In genomic region chr20:25526446-25526845, GRCh38 we compare ENCODE assay signal across 23 cellular contexts. TPM values are rescaled to one million over a fixed set of nuclear protein-coding genes. Genes with fewer than 3 reads are reported as not detected.
DNase-seq lines count a peak whose midpoint lies in the region; ATAC-seq, FAIRE-seq and TF ChIP-seq lines count a peak whose summit lies in the region.
"Had no signal": no experiment of that assay in that cellular context is flagged by ENCODE, and none has a peak within 500 bp of the region (broad histone marks: within the 10 kb centered on the region; RNA-seq: fewer than 3 reads in every experiment).

No MANE protein-coding gene starts in this region.

- TF ChIP-seq EP300 in HepG2 (IDR thresholded peaks at IDR 0.05; ENCODE audit: low read depth in 2 of 2, low read length in 2 of 2) (no peak), HepG2 (CRISPR knock-in tag; IDR thresholded peaks at IDR 0.05; ENCODE audit: borderline replicate concordance) (no peak)

- CTCF ChIA-PET in HepG2 (lab: Yijun Ruan, JAX; ENCODE audit: low intra/inter-chr PET ratio, low total read pairs), result no interaction called here

- 0 out of 2 replicates have a peak overlapping the region, but pooled peaks have one; percentile 4 for H3K4me3 ChIP-seq in WI38 (ENCODE audit: low read depth, low read length)
- no peak overlapping the region for H3K4me3 ChIP-seq in HepG2 (replicated peaks in 1 of 3; ENCODE audit: insufficient read depth in 1 of 3, low read depth in 2 of 3, low read length in 3 of 3)
- peak overlapping the region; percentile 26 for H3K4me3 ChIP-seq in skeletal muscle satellite cell (ENCODE audit: low read length)
- H3K4me3 ChIP-seq: dorsolateral prefrontal cortex, left lung, Peyer's patch had no signal

- 91% methylated on average over 9 of the region's 9 CpGs for WGBS in HepG2 (ENCODE audit: low lambda C conversion rate)

- peaks cover 43% of the 10 kb centered on the region for H3K4me1 ChIP-seq in HepG2 (ENCODE audit: insufficient read depth, low read length)
- H3K4me1 ChIP-seq in skeletal muscle satellite cell (ENCODE audit: control insufficient read depth, insufficient read depth, low read length), result peaks cover 18% of the 10 kb centered on the region
- H3K4me1 ChIP-seq: left lung, Peyer's patch had no signal

- no peak for TF ChIP-seq RAD21 in HepG2 (CRISPR knock-in tag; IDR thresholded peaks at IDR 0.05)

- no peak overlapping the region for H2AFZ ChIP-seq in HepG2 (ENCODE audit: low read length)

- peak overlapping the region; percentile 50 for H3K27ac ChIP-seq in HepG2 (ENCODE audit: extremely low read length, insufficient read depth, low read length)
- H3K27ac ChIP-seq: HL-60, left lung, Peyer's patch had no signal

- peak overlapping the region; percentile 12; the same call in 1 of the 2 replicates for H3K9ac ChIP-seq in HepG2 (ENCODE audit: insufficient read depth, low read depth, low read length)
- no peak overlapping the region for H3K9ac ChIP-seq in skeletal muscle satellite cell (ENCODE audit: low read depth, low read length)

- DNase-seq in Caki2 (ENCODE audit: low read depth) (peak; percentile 13), HepG2 (ENCODE audit: low spot score) (no peak), DMS79 treated with DMSO at 0.1 percent for 48 hours (lab: John Stamatoyannopoulos, UW) (no peak), NCI-H82 (lab: John Stamatoyannopoulos, UW) (no peak)
- DNase-seq: activated CD8-positive, alpha-beta T cell treated with anti-CD3 and anti-CD28 coated beads for 36 hours; activated effector memory CD4-positive, alpha-beta T cell treated with Interleukin-2 at 50 U/mL for 16 hours; activated naive CD8-positive, alpha-beta T cell treated with anti-CD3 and anti-CD28 coated beads for 36 hours; Calu3; DND-41; left lung; midbrain; naive thymus-derived CD8-positive, alpha-beta T cell; NCI-H510A treated with DMSO at 0.1 percent for 48 hours; Peyer's patch; SIG-M5; stimulated activated CD4-positive, alpha-beta T cell treated with anti-CD3 and anti-CD28 coated beads, Interleukin-2, amount 100 ng/mL, for 48 hours had no signal

- peaks cover 6% of the 10 kb centered on the region for H4K20me1 ChIP-seq in HepG2 (ENCODE audit: insufficient read depth, low read length)

- TF ChIP-seq CTCF in WI38 (IDR thresholded peaks at IDR 0.05; ENCODE audit: low read depth, low read length), result no peak
- TF ChIP-seq CTCF in HepG2 (CRISPR knock-in tag; IDR thresholded peaks at IDR 0.05), result no peak

- no TSS peak for BruUV-seq in HepG2 (replicated peaks; lab: Mats Ljungman, UMichigan)

- POLR2A ChIA-PET in HepG2 (lab: Yijun Ruan, JAX), result interaction anchor here (0.6 to 2.8 kb wide), 11 partner anchors 11 to 96 kb away, joined by 3 to 36 read pairs (median 3); partner anchors contain the start of gene NINL

- no peaks in the 10 kb centered on the region for H3K9me3 ChIP-seq in HepG2 (ENCODE audit: low read length)
- H3K9me3 ChIP-seq in skeletal muscle satellite cell (replicated peaks; ENCODE audit: low read length), result no peaks in the 10 kb centered on the region
- H3K9me3 ChIP-seq: left lung, Peyer's patch had no signal

- ATAC-seq in HepG2 (peak; percentile 44), HG03571 (IDR thresholded peaks at IDR 0.05; ENCODE audit: unreplicated experiment) (no peak), GM21381 (IDR thresholded peaks at IDR 0.05; ENCODE audit: unreplicated experiment) (no peak)
- ATAC-seq: activated CD8-positive, alpha-beta T cell treated with anti-CD3 and anti-CD28 coated beads for 36 hours; naive thymus-derived CD8-positive, alpha-beta T cell had no signal

- peak overlapping the region; percentile 5; the same call in 1 of the 2 replicates for H3K4me2 ChIP-seq in HepG2 (ENCODE audit: low read depth, low read length)
- H3K4me2 ChIP-seq in skeletal muscle satellite cell (ENCODE audit: low read length), result peak overlapping the region; percentile 61

- peaks cover 25% of the 10 kb centered on the region for H3K79me2 ChIP-seq in HepG2 (ENCODE audit: insufficient read depth, low read length)

- H3K36me3 ChIP-seq in HepG2 (replicated peaks in 1 of 2; ENCODE audit: control insufficient read depth in 1 of 2, insufficient read depth in 2 of 2, low read length in 2 of 2) (peaks cover 14 to 28% of the 10 kb centered on the region in 2 experiments; a peak in 4 of 5 replicates), skeletal muscle satellite cell (ENCODE audit: insufficient read depth, low read length) (no peaks in the 10 kb centered on the region)
- H3K36me3 ChIP-seq: left lung, Peyer's patch had no signal

- no peak for TF ChIP-seq POLR2A in HepG2 (IDR thresholded peaks at IDR 0.05; ENCODE audit: insufficient read depth in 1 of 2, low read depth in 2 of 2, low read length in 2 of 2)

- H3K27me3 ChIP-seq in HepG2 (ENCODE audit: control insufficient read depth in 1 of 2, insufficient read depth in 2 of 2, low read length in 2 of 2) (no peaks in the 10 kb centered on the region), skeletal muscle satellite cell (ENCODE audit: control insufficient read depth, insufficient read depth, low read length) (no peaks in the 10 kb centered on the region)
- H3K27me3 ChIP-seq: dorsolateral prefrontal cortex, left lung, Peyer's patch had no signal

- in situ Hi-C loops in Caki2 (cut with HindIII; ENCODE audit: low pct_unique_long_range_greater_than_20kb, low sequenced_read_pairs) (no loop called here), HepG2 (cut with HindIII; ENCODE audit: extremely low pct_ligation_motif_present, low pct_unique_long_range_greater_than_20kb) (no loop called here)

- intact Hi-C loops in HepG2 (cut with micrococcal nuclease; ENCODE audit: unreplicated experiment), result loop anchor here (1.0 to 10.0 kb wide), 2 partner anchors 18 to 148 kb away; no protein-coding TSS in a partner anchor

- FAIRE-seq in HepG2 (lab: Jason Lieb, UNC), result no peak
- FAIRE-seq: endothelial cell of umbilical vein had no signal

TF ChIP-seq in HepG2, 621 proteins besides CTCF, POLR2A, EP300 and RAD21 (continues in another document):
- TF ChIP-seq MTF1 (CRISPR knock-in tag; IDR thresholded peaks at IDR 0.05) (no peak), ZNF792 (CRISPR knock-in tag; IDR thresholded peaks at IDR 0.05) (no peak), EZH2 (conservative IDR thresholded peaks at IDR 0.05; ENCODE audit: low read depth, low read length) (no peak), ZNF572 (CRISPR knock-in tag; IDR thresholded peaks at IDR 0.05) (0 out of 2 replicates have a peak, but pooled peaks have one; percentile 74), HCFC1 (IDR thresholded peaks at IDR 0.05; ENCODE audit: low read depth, low read length) (no peak), SRY (CRISPR knock-in tag; IDR thresholded peaks at IDR 0.05) (0 out of 2 replicates have a peak, but pooled peaks have one; percentile 34), ZNF280B (CRISPR knock-in tag; IDR thresholded peaks at IDR 0.05; ENCODE audit: borderline replicate concordance) (peak; percentile 36; the same call in 1 of the 2 replicates), GLI4 (CRISPR knock-in tag; IDR thresholded peaks at IDR 0.05; ENCODE audit: borderline replicate concordance) (no peak), ARNTL (CRISPR knock-in tag; IDR thresholded peaks at IDR 0.05) (no peak), ZFP62 (CRISPR knock-in tag; IDR thresholded peaks at IDR 0.05) (no peak), MAFG (CRISPR knock-in tag; IDR thresholded peaks at IDR 0.05) (no peak), ZFP82 (CRISPR knock-in tag; IDR thresholded peaks at IDR 0.05; ENCODE audit: borderline replicate concordance) (0 out of 2 replicates have a peak, but pooled peaks have one; percentile 42), ZNF782 (CRISPR knock-in tag; IDR thresholded peaks at IDR 0.05; ENCODE audit: borderline replicate concordance) (no peak)

RNA-seq across cellular contexts. Expression of gene NINL, which starts 58.9 kb away (rescaled TPM):
- 9.2 and 12.9 TPM in 2 replicates for total RNA-seq in Caki2 (2014; rRNA removed; shearing (Covaris generic); ENCODE audit: low replicate concordance)
- 23.3 and 34.3 TPM in 2 replicates for total RNA-seq in HepG2 (2016; rRNA removed; fragmentation: Illumina TruSeq; extraction: Trizol)
- total RNA-seq in HepG2 (2016; cell fraction: cytosol; rRNA removed; fragmentation: Illumina TruSeq; extraction: Trizol; ENCODE audit: low read depth), result 7.4 and 10.8 TPM in 2 replicates
- 20.1 and 34.4 TPM in 2 replicates for total RNA-seq in HepG2 (2016; cell fraction: insoluble cytoplasmic fraction; rRNA removed; fragmentation: Illumina TruSeq; extraction: Trizol)
- 11.6 and 15.7 TPM in 2 replicates for total RNA-seq in HepG2 (2016; cell fraction: membrane; rRNA removed; fragmentation: Illumina TruSeq; extraction: Trizol)
- total RNA-seq in HepG2 (2016; cell fraction: nucleus; rRNA removed; fragmentation: Illumina TruSeq; extraction: Trizol), result 37.4 and 38.1 TPM in 2 replicates
- 32.3 and 34.6 TPM in 2 replicates for polyA plus RNA-seq in HepG2 (2011; rRNA removed)
- polyA plus RNA-seq in HepG2 (2011; cell fraction: cytosol; rRNA removed), result 24.8 and 25.8 TPM in 2 replicates
- 114 and 118 TPM in 2 replicates for polyA plus RNA-seq in HepG2 (2011; cell fraction: nucleus; rRNA removed)
- polyA plus RNA-seq in HepG2 (2012), result 38.7 and 42.0 TPM in 2 replicates
- 3.0 and 3.7 TPM in 2 replicates for polyA plus RNA-seq in HepG2 (2016; cell fraction: cytosol; fragmentation: Illumina TruSeq; extraction: Trizol; ENCODE audit: low read depth)
- 19.3 and 24.8 TPM in 2 replicates for polyA plus RNA-seq in HepG2 (2016; cell fraction: insoluble cytoplasmic fraction; fragmentation: Illumina TruSeq; extraction: Trizol; ENCODE audit: low read depth)
- polyA plus RNA-seq in HepG2 (2016; cell fraction: membrane; fragmentation: Illumina TruSeq; extraction: Trizol; ENCODE audit: low read depth), result 8.1 TPM in 2 replicates
- 90.8 and 96.3 TPM in 2 replicates for polyA plus RNA-seq in HepG2 (2016; cell fraction: nucleus; fragmentation: Illumina TruSeq; extraction: Trizol; ENCODE audit: insufficient read depth, low read depth)
- polyA minus RNA-seq in HepG2 (2011; rRNA and poly(A)+ RNA removed; ENCODE audit: low replicate concordance), result 1.7 and 32.6 TPM in 2 replicates
- polyA minus RNA-seq in HepG2 (2011; cell fraction: cytosol; rRNA and poly(A)+ RNA removed), result 6.9 and 8.0 TPM in 2 replicates
- polyA minus RNA-seq in HepG2 (2011; cell fraction: nucleus; rRNA and poly(A)+ RNA removed), result 46.9 and 49.6 TPM in 2 replicates
- total RNA-seq in skeletal muscle satellite cell (2012; rRNA removed), result 2.0 and 3.5 TPM in 2 replicates

Comparison
In these comparisons a context has a peak if more than half of its experiments do, and no peak if none do; other contexts are left out.
1. H3K4me3 ChIP-seq: peak in WI38 (single experiment) and skeletal muscle satellite cell (single experiment); none in HepG2 (0 of 3).